1 cellular context compared by ENCODE assay signal in the genomic region with DNA sequence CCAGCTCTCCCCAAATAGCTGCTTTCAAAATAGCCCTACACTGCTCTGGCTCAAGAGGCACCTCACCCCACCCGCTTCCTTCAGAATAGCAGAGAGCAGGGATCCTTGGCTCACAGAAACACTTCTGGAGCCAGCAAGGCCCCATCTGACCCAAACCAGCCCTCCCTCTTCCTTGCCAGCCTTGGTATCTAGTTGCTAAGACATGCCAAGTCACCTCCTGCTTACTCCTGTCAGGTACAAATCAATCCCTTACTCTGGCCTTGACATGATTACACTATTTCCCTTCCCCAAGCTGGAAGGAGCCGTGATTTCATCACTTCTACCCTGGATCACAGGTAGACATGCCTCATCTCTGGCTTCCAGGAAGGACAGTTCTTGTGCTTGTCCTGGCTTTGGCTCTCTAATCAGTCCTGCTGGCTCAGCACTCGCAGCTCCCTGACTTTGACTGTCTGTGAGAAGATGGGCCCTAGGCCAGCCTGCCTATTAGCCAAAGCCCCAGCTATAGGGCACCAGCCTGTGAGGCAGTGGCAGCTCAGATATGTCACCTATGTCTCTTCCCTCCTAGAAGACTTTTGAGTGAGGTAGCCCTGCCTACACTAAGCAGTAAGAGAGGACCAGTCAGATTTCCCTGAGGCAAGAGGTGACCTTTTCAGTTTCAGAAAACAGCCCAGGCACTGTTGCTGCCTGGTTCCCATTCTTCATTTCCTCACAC.
A peak's percentile ranks its signal among the peaks of the same experiment; 100 is the strongest.
TF ChIP-seq lines count a peak whose summit lies in the region.

No MANE protein-coding gene starts in this region.

TF ChIP-seq in K562, 482 proteins besides CTCF, POLR2A, EP300 and RAD21 (continued from another document):
- TF ChIP-seq, protein P1, sequence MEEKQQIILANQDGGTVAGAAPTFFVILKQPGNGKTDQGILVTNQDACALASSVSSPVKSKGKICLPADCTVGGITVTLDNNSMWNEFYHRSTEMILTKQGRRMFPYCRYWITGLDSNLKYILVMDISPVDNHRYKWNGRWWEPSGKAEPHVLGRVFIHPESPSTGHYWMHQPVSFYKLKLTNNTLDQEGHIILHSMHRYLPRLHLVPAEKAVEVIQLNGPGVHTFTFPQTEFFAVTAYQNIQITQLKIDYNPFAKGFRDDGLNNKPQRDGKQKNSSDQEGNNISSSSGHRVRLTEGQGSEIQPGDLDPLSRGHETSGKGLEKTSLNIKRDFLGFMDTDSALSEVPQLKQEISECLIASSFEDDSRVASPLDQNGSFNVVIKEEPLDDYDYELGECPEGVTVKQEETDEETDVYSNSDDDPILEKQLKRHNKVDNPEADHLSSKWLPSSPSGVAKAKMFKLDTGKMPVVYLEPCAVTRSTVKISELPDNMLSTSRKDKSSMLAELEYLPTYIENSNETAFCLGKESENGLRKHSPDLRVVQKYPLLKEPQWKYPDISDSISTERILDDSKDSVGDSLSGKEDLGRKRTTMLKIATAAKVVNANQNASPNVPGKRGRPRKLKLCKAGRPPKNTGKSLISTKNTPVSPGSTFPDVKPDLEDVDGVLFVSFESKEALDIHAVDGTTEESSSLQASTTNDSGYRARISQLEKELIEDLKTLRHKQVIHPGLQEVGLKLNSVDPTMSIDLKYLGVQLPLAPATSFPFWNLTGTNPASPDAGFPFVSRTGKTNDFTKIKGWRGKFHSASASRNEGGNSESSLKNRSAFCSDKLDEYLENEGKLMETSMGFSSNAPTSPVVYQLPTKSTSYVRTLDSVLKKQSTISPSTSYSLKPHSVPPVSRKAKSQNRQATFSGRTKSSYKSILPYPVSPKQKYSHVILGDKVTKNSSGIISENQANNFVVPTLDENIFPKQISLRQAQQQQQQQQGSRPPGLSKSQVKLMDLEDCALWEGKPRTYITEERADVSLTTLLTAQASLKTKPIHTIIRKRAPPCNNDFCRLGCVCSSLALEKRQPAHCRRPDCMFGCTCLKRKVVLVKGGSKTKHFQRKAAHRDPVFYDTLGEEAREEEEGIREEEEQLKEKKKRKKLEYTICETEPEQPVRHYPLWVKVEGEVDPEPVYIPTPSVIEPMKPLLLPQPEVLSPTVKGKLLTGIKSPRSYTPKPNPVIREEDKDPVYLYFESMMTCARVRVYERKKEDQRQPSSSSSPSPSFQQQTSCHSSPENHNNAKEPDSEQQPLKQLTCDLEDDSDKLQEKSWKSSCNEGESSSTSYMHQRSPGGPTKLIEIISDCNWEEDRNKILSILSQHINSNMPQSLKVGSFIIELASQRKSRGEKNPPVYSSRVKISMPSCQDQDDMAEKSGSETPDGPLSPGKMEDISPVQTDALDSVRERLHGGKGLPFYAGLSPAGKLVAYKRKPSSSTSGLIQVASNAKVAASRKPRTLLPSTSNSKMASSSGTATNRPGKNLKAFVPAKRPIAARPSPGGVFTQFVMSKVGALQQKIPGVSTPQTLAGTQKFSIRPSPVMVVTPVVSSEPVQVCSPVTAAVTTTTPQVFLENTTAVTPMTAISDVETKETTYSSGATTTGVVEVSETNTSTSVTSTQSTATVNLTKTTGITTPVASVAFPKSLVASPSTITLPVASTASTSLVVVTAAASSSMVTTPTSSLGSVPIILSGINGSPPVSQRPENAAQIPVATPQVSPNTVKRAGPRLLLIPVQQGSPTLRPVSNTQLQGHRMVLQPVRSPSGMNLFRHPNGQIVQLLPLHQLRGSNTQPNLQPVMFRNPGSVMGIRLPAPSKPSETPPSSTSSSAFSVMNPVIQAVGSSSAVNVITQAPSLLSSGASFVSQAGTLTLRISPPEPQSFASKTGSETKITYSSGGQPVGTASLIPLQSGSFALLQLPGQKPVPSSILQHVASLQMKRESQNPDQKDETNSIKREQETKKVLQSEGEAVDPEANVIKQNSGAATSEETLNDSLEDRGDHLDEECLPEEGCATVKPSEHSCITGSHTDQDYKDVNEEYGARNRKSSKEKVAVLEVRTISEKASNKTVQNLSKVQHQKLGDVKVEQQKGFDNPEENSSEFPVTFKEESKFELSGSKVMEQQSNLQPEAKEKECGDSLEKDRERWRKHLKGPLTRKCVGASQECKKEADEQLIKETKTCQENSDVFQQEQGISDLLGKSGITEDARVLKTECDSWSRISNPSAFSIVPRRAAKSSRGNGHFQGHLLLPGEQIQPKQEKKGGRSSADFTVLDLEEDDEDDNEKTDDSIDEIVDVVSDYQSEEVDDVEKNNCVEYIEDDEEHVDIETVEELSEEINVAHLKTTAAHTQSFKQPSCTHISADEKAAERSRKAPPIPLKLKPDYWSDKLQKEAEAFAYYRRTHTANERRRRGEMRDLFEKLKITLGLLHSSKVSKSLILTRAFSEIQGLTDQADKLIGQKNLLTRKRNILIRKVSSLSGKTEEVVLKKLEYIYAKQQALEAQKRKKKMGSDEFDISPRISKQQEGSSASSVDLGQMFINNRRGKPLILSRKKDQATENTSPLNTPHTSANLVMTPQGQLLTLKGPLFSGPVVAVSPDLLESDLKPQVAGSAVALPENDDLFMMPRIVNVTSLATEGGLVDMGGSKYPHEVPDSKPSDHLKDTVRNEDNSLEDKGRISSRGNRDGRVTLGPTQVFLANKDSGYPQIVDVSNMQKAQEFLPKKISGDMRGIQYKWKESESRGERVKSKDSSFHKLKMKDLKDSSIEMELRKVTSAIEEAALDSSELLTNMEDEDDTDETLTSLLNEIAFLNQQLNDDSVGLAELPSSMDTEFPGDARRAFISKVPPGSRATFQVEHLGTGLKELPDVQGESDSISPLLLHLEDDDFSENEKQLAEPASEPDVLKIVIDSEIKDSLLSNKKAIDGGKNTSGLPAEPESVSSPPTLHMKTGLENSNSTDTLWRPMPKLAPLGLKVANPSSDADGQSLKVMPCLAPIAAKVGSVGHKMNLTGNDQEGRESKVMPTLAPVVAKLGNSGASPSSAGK (IDR thresholded peaks at IDR 0.05) = no peak
- TF ChIP-seq CBFB (CRISPR knock-in tag; IDR thresholded peaks at IDR 0.05) = no peak
- no peak for TF ChIP-seq SMARCA5 (IDR thresholded peaks at IDR 0.05)
- no peak for TF ChIP-seq ZNF695 (CRISPR knock-in tag; IDR thresholded peaks at IDR 0.05)
- TF ChIP-seq, protein P2, sequence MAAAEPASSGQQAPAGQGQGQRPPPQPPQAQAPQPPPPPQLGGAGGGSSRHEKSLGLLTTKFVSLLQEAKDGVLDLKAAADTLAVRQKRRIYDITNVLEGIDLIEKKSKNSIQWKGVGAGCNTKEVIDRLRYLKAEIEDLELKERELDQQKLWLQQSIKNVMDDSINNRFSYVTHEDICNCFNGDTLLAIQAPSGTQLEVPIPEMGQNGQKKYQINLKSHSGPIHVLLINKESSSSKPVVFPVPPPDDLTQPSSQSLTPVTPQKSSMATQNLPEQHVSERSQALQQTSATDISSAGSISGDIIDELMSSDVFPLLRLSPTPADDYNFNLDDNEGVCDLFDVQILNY (CRISPR knock-in tag; IDR thresholded peaks at IDR 0.05) = 0 out of 2 replicates have a peak, but pooled peaks have one; percentile 29
- TF ChIP-seq LEF1 (IDR thresholded peaks at IDR 0.05) = no peak
- no peak for TF ChIP-seq GABPA (tag; conservative IDR thresholded peaks at IDR 0.05; ENCODE audit: low read depth)
- no peak for TF ChIP-seq BMI1 (IDR thresholded peaks at IDR 0.05; ENCODE audit: low read length)
- no peak for TF ChIP-seq SMAD1 (IDR thresholded peaks at IDR 0.05; ENCODE audit: low read depth, low read length, partially characterized antibody)
- TF ChIP-seq ZNF316 (IDR thresholded peaks at IDR 0.05) = peak; percentile 35; the same call in 1 of the 2 replicates
- TF ChIP-seq, protein P3, sequence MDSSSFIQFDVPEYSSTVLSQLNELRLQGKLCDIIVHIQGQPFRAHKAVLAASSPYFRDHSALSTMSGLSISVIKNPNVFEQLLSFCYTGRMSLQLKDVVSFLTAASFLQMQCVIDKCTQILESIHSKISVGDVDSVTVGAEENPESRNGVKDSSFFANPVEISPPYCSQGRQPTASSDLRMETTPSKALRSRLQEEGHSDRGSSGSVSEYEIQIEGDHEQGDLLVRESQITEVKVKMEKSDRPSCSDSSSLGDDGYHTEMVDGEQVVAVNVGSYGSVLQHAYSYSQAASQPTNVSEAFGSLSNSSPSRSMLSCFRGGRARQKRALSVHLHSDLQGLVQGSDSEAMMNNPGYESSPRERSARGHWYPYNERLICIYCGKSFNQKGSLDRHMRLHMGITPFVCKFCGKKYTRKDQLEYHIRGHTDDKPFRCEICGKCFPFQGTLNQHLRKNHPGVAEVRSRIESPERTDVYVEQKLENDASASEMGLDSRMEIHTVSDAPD (CRISPR knock-in tag; IDR thresholded peaks at IDR 0.05) = no peak
- TF ChIP-seq ZNF408 (CRISPR knock-in tag; IDR thresholded peaks at IDR 0.05; ENCODE audit: low read depth) = no peak
- no peak for TF ChIP-seq EWSR1 (IDR thresholded peaks at IDR 0.05; ENCODE audit: borderline replicate concordance, low read depth, partially characterized antibody)
- no peak for TF ChIP-seq IFI16 (CRISPR knock-in tag; IDR thresholded peaks at IDR 0.05)
- TF ChIP-seq JUND (IDR thresholded peaks at IDR 0.05; ENCODE audit: borderline replicate concordance, low read depth, low read length) = no peak
- no peak for TF ChIP-seq JUND (tag; IDR thresholded peaks at IDR 0.05; ENCODE audit: borderline replicate concordance, low read depth, low read length)
TF ChIP-seq in K562: peak in this region for 5.
